In the genomic region with DNA sequence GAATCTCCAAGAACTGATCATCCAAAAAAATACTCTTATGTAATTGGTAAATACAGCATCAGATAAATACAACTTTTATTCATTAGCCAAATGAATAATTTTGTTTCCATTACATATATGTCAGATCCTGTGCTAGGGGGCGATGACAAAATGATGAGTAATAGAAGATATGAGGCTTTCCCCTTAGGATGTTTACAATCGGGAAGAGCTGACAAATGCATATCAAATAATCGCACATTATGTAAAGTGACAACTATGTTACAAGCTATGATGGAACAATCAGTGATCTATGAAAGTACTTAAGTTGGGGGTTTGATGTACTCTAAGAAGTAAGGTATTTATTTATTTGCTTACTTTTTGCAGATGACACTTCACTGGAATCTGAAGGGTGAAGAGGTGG, we compare ENCODE assay signal across 12 cellular contexts.
DNase-seq lines count a peak whose midpoint lies in the region; TF ChIP-seq lines count a peak whose summit lies in the region.
"Had no signal": no experiment of that assay in that cellular context is flagged by ENCODE, and none has a peak within 500 bp of the region (broad histone marks: within the 10 kb centered on the region; RNA-seq: fewer than 3 reads in every experiment).

No MANE protein-coding gene starts in this region.

- H3K4me1 ChIP-seq in prostate gland (replicated peaks): no peaks in the 10 kb centered on the region
- H3K4me1 ChIP-seq in adrenal gland (replicated peaks in 1 of 2): no peaks in the 10 kb centered on the region

- CTCF ChIA-PET in RWPE1 (lab: Yijun Ruan, JAX): no interaction called here

- no peaks in the 10 kb centered on the region for H3F3A ChIP-seq in neural cell (ENCODE audit: insufficient read depth, low read length, poor library complexity, severe bottlenecking)

- no peak overlapping the region for H2AFZ ChIP-seq in neural cell (ENCODE audit: low read depth, low read length)
- H2AFZ ChIP-seq: GM23248 had no signal

- H3K27me3 ChIP-seq in neural cell (ENCODE audit: insufficient read depth, low read depth, low read length) (no peaks in the 10 kb centered on the region), prostate gland (replicated peaks; ENCODE audit: insufficient read depth) (no peaks in the 10 kb centered on the region), adrenal gland (no peaks in the 10 kb centered on the region)

- no peak for TF ChIP-seq POLR2A in prostate gland (IDR thresholded peaks at IDR 0.05)
- TF ChIP-seq POLR2A in adrenal gland (IDR thresholded peaks at IDR 0.05): no peak

- intact Hi-C loops in prostate gland (cut with DNase I): no loop called here
- intact Hi-C loops in adrenal gland (cut with DNase I): no loop called here

- H3K4me3 ChIP-seq in neural cell (ENCODE audit: low read length) (no peak overlapping the region), prostate gland (no peak overlapping the region), adrenal gland (no peak overlapping the region)
- H3K4me3 ChIP-seq: GM23248 had no signal

- TF ChIP-seq CTCF in RWPE1 (conservative IDR thresholded peaks at IDR 0.05; ENCODE audit: low read depth) (no peak), neural cell (IDR thresholded peaks at IDR 0.05; ENCODE audit: poor library complexity, severe bottlenecking) (no peak), prostate gland (IDR thresholded peaks at IDR 0.05) (no peak), adrenal gland (IDR thresholded peaks at IDR 0.05) (no peak)

- POLR2A ChIA-PET in RWPE1 (lab: Yijun Ruan, JAX; ENCODE audit: low non-redundant PET): no interaction called here

- H3K4me2 ChIP-seq in neural cell (ENCODE audit: low read length): no peak overlapping the region

- no peaks in the 10 kb centered on the region for H4K20me1 ChIP-seq in neural cell (ENCODE audit: insufficient read depth)

- DNase-seq in A172 (ENCODE audit: low spot score): peak; percentile 18
- peak; percentile 0 for DNase-seq in HS-5 (ENCODE audit: low read depth)
- DNase-seq in RWPE1 (ENCODE audit: low spot score): peak; percentile 20
- no peak for DNase-seq in prostate gland (ENCODE audit: low spot score)
- DNase-seq in NCI-H2171 (lab: John Stamatoyannopoulos, UW): no peak
- no peak for DNase-seq in adrenal gland
- DNase-seq: C1 segment of cervical spinal cord; CD4-positive, alpha-beta T cell; DMS79 treated with DMSO at 0.1 percent for 48 hours; EL; GM23248 had no signal

- no peaks in the 10 kb centered on the region for H3K36me3 ChIP-seq in neural cell (ENCODE audit: insufficient read depth, low read length)
- no peaks in the 10 kb centered on the region for H3K36me3 ChIP-seq in prostate gland
- H3K36me3 ChIP-seq in adrenal gland (replicated peaks in 1 of 2): no peaks in the 10 kb centered on the region

- H3K9me2 ChIP-seq in neural cell (ENCODE audit: insufficient read depth, low read length): no peaks in the 10 kb centered on the region

- TF ChIP-seq EP300 in neural cell (conservative IDR thresholded peaks at IDR 0.05; ENCODE audit: poor library complexity, severe bottlenecking): peak; percentile 38

- no peak overlapping the region for H3K9ac ChIP-seq in neural cell (ENCODE audit: low read length)
- H3K9ac ChIP-seq: GM23248 had no signal

- H3K9me3 ChIP-seq in neural cell (ENCODE audit: low read length) (no peaks in the 10 kb centered on the region), prostate gland (no peaks in the 10 kb centered on the region), adrenal gland (replicated peaks in 1 of 3) (no peaks in the 10 kb centered on the region)

- H3K27ac ChIP-seq in RWPE1: no peak overlapping the region
- H3K27ac ChIP-seq in neural cell (ENCODE audit: low read length): no peak overlapping the region
- no peak overlapping the region for H3K27ac ChIP-seq in prostate gland
- H3K27ac ChIP-seq in adrenal gland: no peak overlapping the region
- H3K27ac ChIP-seq: GM23248 had no signal

- TF ChIP-seq RAD21 in neural cell (conservative IDR thresholded peaks at IDR 0.05): no peak

- H3K79me2 ChIP-seq in neural cell (replicated peaks; ENCODE audit: insufficient read depth, low read length): no peaks in the 10 kb centered on the region

- WGBS in prostate gland: 84% methylated on average over 3 of the region's 3 CpGs
- WGBS in adrenal gland, 4 donors: 68 to 82% (median 74%) methylated on average over 3 of the region's 3 CpGs

TF ChIP-seq in neural cell, 6 proteins besides CTCF, POLR2A, EP300 and RAD21:
- TF ChIP-seq EZH2 (IDR thresholded peaks at IDR 0.05; ENCODE audit: borderline replicate concordance, insufficient read depth, low read length, poor library complexity, severe bottlenecking): no peak
- no peak for TF ChIP-seq SMC3 (conservative IDR thresholded peaks at IDR 0.05; ENCODE audit: poor library complexity)
- no peak for TF ChIP-seq MXI1 (conservative IDR thresholded peaks at IDR 0.05; ENCODE audit: poor library complexity, severe bottlenecking)
- no peak for TF ChIP-seq TAF1 (IDR thresholded peaks at IDR 0.05; ENCODE audit: low read depth)
- TF ChIP-seq, protein P1, sequence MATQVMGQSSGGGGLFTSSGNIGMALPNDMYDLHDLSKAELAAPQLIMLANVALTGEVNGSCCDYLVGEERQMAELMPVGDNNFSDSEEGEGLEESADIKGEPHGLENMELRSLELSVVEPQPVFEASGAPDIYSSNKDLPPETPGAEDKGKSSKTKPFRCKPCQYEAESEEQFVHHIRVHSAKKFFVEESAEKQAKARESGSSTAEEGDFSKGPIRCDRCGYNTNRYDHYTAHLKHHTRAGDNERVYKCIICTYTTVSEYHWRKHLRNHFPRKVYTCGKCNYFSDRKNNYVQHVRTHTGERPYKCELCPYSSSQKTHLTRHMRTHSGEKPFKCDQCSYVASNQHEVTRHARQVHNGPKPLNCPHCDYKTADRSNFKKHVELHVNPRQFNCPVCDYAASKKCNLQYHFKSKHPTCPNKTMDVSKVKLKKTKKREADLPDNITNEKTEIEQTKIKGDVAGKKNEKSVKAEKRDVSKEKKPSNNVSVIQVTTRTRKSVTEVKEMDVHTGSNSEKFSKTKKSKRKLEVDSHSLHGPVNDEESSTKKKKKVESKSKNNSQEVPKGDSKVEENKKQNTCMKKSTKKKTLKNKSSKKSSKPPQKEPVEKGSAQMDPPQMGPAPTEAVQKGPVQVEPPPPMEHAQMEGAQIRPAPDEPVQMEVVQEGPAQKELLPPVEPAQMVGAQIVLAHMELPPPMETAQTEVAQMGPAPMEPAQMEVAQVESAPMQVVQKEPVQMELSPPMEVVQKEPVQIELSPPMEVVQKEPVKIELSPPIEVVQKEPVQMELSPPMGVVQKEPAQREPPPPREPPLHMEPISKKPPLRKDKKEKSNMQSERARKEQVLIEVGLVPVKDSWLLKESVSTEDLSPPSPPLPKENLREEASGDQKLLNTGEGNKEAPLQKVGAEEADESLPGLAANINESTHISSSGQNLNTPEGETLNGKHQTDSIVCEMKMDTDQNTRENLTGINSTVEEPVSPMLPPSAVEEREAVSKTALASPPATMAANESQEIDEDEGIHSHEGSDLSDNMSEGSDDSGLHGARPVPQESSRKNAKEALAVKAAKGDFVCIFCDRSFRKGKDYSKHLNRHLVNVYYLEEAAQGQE (IDR thresholded peaks at IDR 0.05; ENCODE audit: borderline replicate concordance): no peak
- no peak for TF ChIP-seq POLR2AphosphoS5 (IDR thresholded peaks at IDR 0.05)

Comparison
In these comparisons a context has a peak if more than half of its experiments do, and no peak if none do; other contexts are left out.
1. DNase-seq: peak in A172 (single experiment), HS-5 (single experiment) and RWPE1 (single experiment); none in prostate gland (single experiment), NCI-H2171 (single experiment) and adrenal gland (0 of 7).